ENCODE assay signal across 23 cellular contexts in the genomic region with DNA sequence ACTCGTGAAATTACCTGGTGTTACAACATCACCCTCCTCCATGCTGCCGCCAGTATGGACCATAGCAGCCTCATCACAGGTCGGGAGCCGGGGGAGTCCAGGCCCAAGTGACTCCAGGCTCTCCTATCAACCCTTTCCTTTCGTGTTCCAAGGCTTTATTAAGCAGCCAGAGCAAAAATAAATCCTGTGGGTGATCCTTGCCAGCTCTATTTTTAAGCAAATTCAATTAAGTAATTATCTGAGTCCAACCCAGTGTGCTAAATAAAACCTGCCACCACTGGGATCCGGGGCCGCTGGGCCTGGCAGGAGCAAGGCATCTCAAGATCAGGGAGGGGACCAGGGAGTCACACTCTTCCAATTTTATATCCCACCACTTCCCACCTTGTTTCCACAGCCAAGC.
"Had no signal": no experiment of that assay in that cellular context is flagged by ENCODE, and none has a peak within 500 bp of the region (broad histone marks: within the 10 kb centered on the region; RNA-seq: fewer than 3 reads in every experiment).

No MANE protein-coding gene starts in this region.

- H3K27me3 ChIP-seq: right lobe of liver, stomach, testis, transverse colon, upper lobe of left lung, vagina had no signal

- ATAC-seq: lower lobe of right lung; naive thymus-derived CD8-positive, alpha-beta T cell; pancreas; right lobe of liver; stimulated activated naive B cell treated with anti-CD40 and anti-IgM and Interleukin-4, amounts not matched to agents 10 μg/mL and 1 μg/mL and 100 μg/mL, for 72 hours; stimulated activated naive CD8-positive, alpha-beta T cell treated with anti-CD3 and anti-CD28 coated beads, Interleukin-15, Interleukin-2, amounts not matched to agents 100 U/mL and 50 U/mL, for 24 hours had no signal

- H3K36me3 ChIP-seq: lower lobe of right lung, pancreas, prostate gland, right lobe of liver, stomach, thyroid gland, transverse colon, upper lobe of left lung, vagina had no signal

- DNase-seq: immature natural killer cell; kidney; lower lobe of right lung; mammary epithelial cell; mesenchymal stem cell; naive thymus-derived CD8-positive, alpha-beta T cell; nucleus accumbens; pancreas; posterior cingulate gyrus; retina; right lobe of liver; stimulated activated CD4-positive, alpha-beta T cell treated with anti-CD3 and anti-CD28 coated beads, Interleukin-2, amount 100 ng/mL, for 24 hours; stimulated activated CD4-positive, alpha-beta T cell treated with anti-CD3 and anti-CD28 coated beads, Interleukin-4, amount 100 ng/mL, for 1 hour; stimulated activated naive B cell treated with anti-CD40 and anti-IgM and Interleukin-4, amounts not matched to agents 10 μg/mL and 1 μg/mL and 100 μg/mL, for 72 hours; stimulated activated naive CD8-positive, alpha-beta T cell treated with anti-CD3 and anti-CD28 coated beads, Interleukin-15, Interleukin-2, amounts not matched to agents 100 U/mL and 50 U/mL, for 24 hours; stomach; testis; thyroid gland; transverse colon; upper lobe of left lung had no signal

- H3K27ac ChIP-seq: lower lobe of right lung, pancreas, prostate gland, right lobe of liver, stomach, testis, thyroid gland, transverse colon, upper lobe of left lung, vagina had no signal

- H3K9me3 ChIP-seq: lower lobe of right lung, pancreas, prostate gland, right lobe of liver, stomach, testis, thyroid gland, transverse colon, upper lobe of left lung, vagina had no signal

- H3K4me3 ChIP-seq: lower lobe of right lung, pancreas, prostate gland, right lobe of liver, smooth muscle cell, stomach, testis, thyroid gland, transverse colon, upper lobe of left lung, vagina had no signal

- H3K4me1 ChIP-seq: lower lobe of right lung, pancreas, prostate gland, right lobe of liver, stomach, testis, transverse colon, upper lobe of left lung, vagina had no signal
